In genomic region chr16:53282975-53283946, GRCh38 we compare ENCODE assay signal across 8 cellular contexts.
DNase-seq lines count a peak whose midpoint lies in the region; ATAC-seq and TF ChIP-seq lines count a peak whose summit lies in the region.

No MANE protein-coding gene starts in this region.

- H2BK120ac ChIP-seq in mesenchymal stem cell (ENCODE audit: low read depth, low read length): no peak overlapping the region

- no peak overlapping the region for H3K14ac ChIP-seq in mesenchymal stem cell (ENCODE audit: low read length in 2 of 2)

- H4K91ac ChIP-seq in mesenchymal stem cell (ENCODE audit: low read length): no peak overlapping the region

- TF ChIP-seq CTCF in A673 (conservative IDR thresholded peaks at IDR 0.05; ENCODE audit: low read depth, low read length): peak; percentile 78
- TF ChIP-seq CTCF in GM12875 (IDR thresholded peaks at IDR 0.05; ENCODE audit: borderline replicate concordance, insufficient read depth, low read depth, low read length): peak; percentile 30; the same call in 1 of the 2 replicates

- H3K4me1 ChIP-seq in A673 (ENCODE audit: insufficient read depth, low read length, poor library complexity, severe bottlenecking) (no peaks in the 10 kb centered on the region), mesenchymal stem cell (ENCODE audit: control insufficient read depth, insufficient read depth, low read depth, low read length) (no peaks in the 10 kb centered on the region)

- no peak overlapping the region for H3K9ac ChIP-seq in mesenchymal stem cell (ENCODE audit: low read length)

- H3K4me3 ChIP-seq in A673 (ENCODE audit: low read depth, low read length, poor library complexity, severe bottlenecking) (no peak overlapping the region), GM12875 (ENCODE audit: low read depth, low read length) (no peak overlapping the region), mesenchymal stem cell (ENCODE audit: insufficient read depth in 1 of 2, low read depth in 1 of 2, low read length in 2 of 2) (no peak overlapping the region)

- no peak overlapping the region for H2BK12ac ChIP-seq in mesenchymal stem cell (ENCODE audit: low read length in 2 of 2)

- no TSS peak for BruUV-seq in A673 (replicated peaks; lab: Mats Ljungman, UMichigan)

- H2AFZ ChIP-seq in mesenchymal stem cell (ENCODE audit: low read depth, low read length): no peak overlapping the region

- no peak overlapping the region for H2BK5ac ChIP-seq in mesenchymal stem cell (ENCODE audit: low read depth, low read length, poor library complexity, severe bottlenecking)

- 67% methylated on average over 1 of the region's 3 CpGs for WGBS in mesenchymal stem cell

- CTCF ChIA-PET in A673 (lab: Charles Lee): interaction anchor here (0.6 to 1.2 kb wide), 4 partner anchors 228 to 1879 kb away, joined by 3 to 10 read pairs (median 4); partner anchors contain the start of gene CHD9

- intact Hi-C loops in A673 (cut with micrococcal nuclease; ENCODE audit: unreplicated experiment): loop anchor here (5.0 kb wide), 1 partner anchor 226 kb away; no protein-coding TSS in a partner anchor

- peaks cover 13% of the 10 kb centered on the region for H3K79me1 ChIP-seq in mesenchymal stem cell (replicated peaks; ENCODE audit: low read length, poor library complexity, severe bottlenecking)

- DNase-seq in A673 (ENCODE audit: low spot score) (peak; percentile 79), NCI-H460 (ENCODE audit: extremely low read depth, low read depth) (peak; percentile 45), cerebellum (ENCODE audit: low spot score) (peak; percentile 72), mesenchymal stem cell (peak; percentile 58)
- no peak for DNase-seq in activated CD4-positive, alpha-beta T cell treated with anti-CD3 and anti-CD28 coated beads, Interleukin-2, amount 50 U/mL, for 4 hours

- no peak overlapping the region for H2BK15ac ChIP-seq in mesenchymal stem cell (ENCODE audit: low read depth, poor library complexity, severe bottlenecking)

- peaks cover 53% of the 10 kb centered on the region for H3K36me3 ChIP-seq in A673 (ENCODE audit: insufficient read depth, low read length, poor library complexity, severe bottlenecking)
- peaks cover 19 to 81% of the 10 kb centered on the region in 2 experiments for H3K36me3 ChIP-seq in mesenchymal stem cell (ENCODE audit: control insufficient read depth in 1 of 2, insufficient read depth in 2 of 2, low read depth in 1 of 2, low read length in 2 of 2)

- H4K8ac ChIP-seq in mesenchymal stem cell (ENCODE audit: low read length): no peak overlapping the region

- H3K4ac ChIP-seq in mesenchymal stem cell (ENCODE audit: low read depth in 1 of 2, low read length in 2 of 2): no peak overlapping the region

- H3K4me2 ChIP-seq in mesenchymal stem cell (ENCODE audit: low read length, poor library complexity, severe bottlenecking): no peak overlapping the region

- POLR2A ChIA-PET in A673 (lab: Charles Lee; ENCODE audit: low non-redundant PET): no interaction called here

- no peak overlapping the region for H2AK5ac ChIP-seq in mesenchymal stem cell (ENCODE audit: low read length, severe bottlenecking)

- H3K23ac ChIP-seq in mesenchymal stem cell (ENCODE audit: low read length in 2 of 2): no peak overlapping the region

- no peak for ATAC-seq in GM19452 (IDR thresholded peaks at IDR 0.05; ENCODE audit: unreplicated experiment)
- ATAC-seq in GM21529 (IDR thresholded peaks at IDR 0.05; ENCODE audit: unreplicated experiment): no peak

- no peak overlapping the region for H3K18ac ChIP-seq in mesenchymal stem cell (ENCODE audit: low read depth in 1 of 2, low read length in 2 of 2)

- H3K27me3 ChIP-seq in A673 (replicated peaks; ENCODE audit: insufficient read depth, low read depth, low read length, poor library complexity) (no peaks in the 10 kb centered on the region), mesenchymal stem cell (ENCODE audit: control insufficient read depth in 1 of 2, insufficient read depth in 1 of 2, low read length in 2 of 2) (no peaks in the 10 kb centered on the region)

- H3K9me3 ChIP-seq in A673 (ENCODE audit: low read depth, low read length, poor library complexity, severe bottlenecking): no peaks in the 10 kb centered on the region
- H3K9me3 ChIP-seq in mesenchymal stem cell (ENCODE audit: control insufficient read depth, low read length): no peaks in the 10 kb centered on the region

- H3K27ac ChIP-seq in A673 (ENCODE audit: low read depth, low read length, poor library complexity, severe bottlenecking) (no peak overlapping the region), mesenchymal stem cell (ENCODE audit: low read length, poor library complexity, severe bottlenecking) (no peak overlapping the region)

Comparison
In these comparisons a context has a peak if more than half of its experiments do, and no peak if none do; other contexts are left out.
1. DNase-seq: peak in A673 (single experiment), NCI-H460 (single experiment), cerebellum (single experiment) and mesenchymal stem cell (single experiment); none in activated CD4-positive, alpha-beta T cell treated with anti-CD3 and anti-CD28 coated beads, Interleukin-2, amount 50 U/mL, for 4 hours (0 of 2).